8 cellular contexts compared by ENCODE assay signal in genomic region chr11:62771144-62772021, GRCh38. TPM values are rescaled to one million over a fixed set of nuclear protein-coding genes. Genes with fewer than 3 reads are reported as not detected.
DNase-seq lines count a peak whose midpoint lies in the region; ATAC-seq, FAIRE-seq and TF ChIP-seq lines count a peak whose summit lies in the region.

TAF6L (plus strand) TSS chr11:62771396; CDS start chr11:62775784, 4,388 bp downstream.

- H3K9me3 Mint-ChIP-seq in progenitor cell of endocrine pancreas (ENCODE audit: low read depth), result no peaks in the 10 kb centered on the region

- peak within 1 kb of the TSS; percentile 86 for H3K4me3 Mint-ChIP-seq in progenitor cell of endocrine pancreas (ENCODE audit: low read depth)

- peak; percentile 62; the same call in 1 of the 2 replicates for TF ChIP-seq POLR2A in GM12891 (IDR thresholded peaks at IDR 0.05; ENCODE audit: low read depth, low read length)

- H3K36me3 Mint-ChIP-seq in progenitor cell of endocrine pancreas (ENCODE audit: insufficient read depth), result peaks cover 8% of the 10 kb centered on the region

- intact Hi-C loops in left cardiac atrium (cut with DNase I), result no loop called here

- FAIRE-seq in GM12891 (lab: Jason Lieb, UNC), result peak; percentile 87

- DNase-seq in GM12891 (ENCODE audit: insufficient read length, low spot score), result peak; percentile 78
- peak; percentile 96 for DNase-seq in NCI-H1436 (lab: John Stamatoyannopoulos, UW)
- DNase-seq in T-helper 1 cell, result peak; percentile 83 to 94 (median 84)
- DNase-seq in amniotic epithelial cell (ENCODE audit: low read depth), result peak; percentile 94
- DNase-seq in left cardiac atrium, result peak; percentile 99
- DNase-seq in progenitor cell of endocrine pancreas (ENCODE audit: low spot score, unreplicated experiment), result peak; percentile 88
- DNase-seq in ureter (ENCODE audit: low spot score), result peak; percentile 98

- H3K4me1 Mint-ChIP-seq in progenitor cell of endocrine pancreas (ENCODE audit: low read depth), result peaks cover 8% of the 10 kb centered on the region

- peak within 1 kb of the TSS; percentile 97 for H3K27ac Mint-ChIP-seq in progenitor cell of endocrine pancreas

- no peaks in the 10 kb centered on the region for H3K27me3 Mint-ChIP-seq in progenitor cell of endocrine pancreas

- TF ChIP-seq CTCF in progenitor cell of endocrine pancreas (IDR thresholded peaks at IDR 0.05; ENCODE audit: unreplicated experiment), result no peak

- ATAC-seq in HG02798 (IDR thresholded peaks at IDR 0.05; ENCODE audit: poor library complexity, unreplicated experiment) (peak; percentile 88), left cardiac atrium (peak; percentile 98 to 99)

TF ChIP-seq in GM12891, 5 proteins besides CTCF, POLR2A, EP300 and RAD21:
- TF ChIP-seq TAF1 (IDR thresholded peaks at IDR 0.05; ENCODE audit: low read depth, low read length), result peak; percentile 43; the same call in 1 of the 2 replicates
- peak; percentile 67; the same call in 1 of the 2 replicates for TF ChIP-seq POLR2AphosphoS5 (IDR thresholded peaks at IDR 0.05; ENCODE audit: low read depth, low read length)
- TF ChIP-seq SPI1 (IDR thresholded peaks at IDR 0.05; ENCODE audit: low read depth, low read length), result no peak
- TF ChIP-seq POU2F2 (IDR thresholded peaks at IDR 0.05; ENCODE audit: low read depth, low read length), result 0 out of 2 replicates have a peak, but pooled peaks have one; percentile 40
- TF ChIP-seq PAX5 (IDR thresholded peaks at IDR 0.05; ENCODE audit: insufficient read depth, low read length, severe bottlenecking), result peak; percentile 84

RNA-seq across cellular contexts. Expression of gene TAF6L, which starts in this region (rescaled TPM):
- 20.8 TPM for polyA plus RNA-seq in GM12891 (2012; ENCODE audit: low read depth, missing spikeins)
- total RNA-seq in left cardiac atrium (10 to 100 TPM in 1 of 2 donors, 1 to 10 TPM in 1; 8.1 to 11.0 TPM), progenitor cell of endocrine pancreas (52.3 and 56.3 TPM in 2 replicates), ureter (22.1 TPM)

Comparison
In these comparisons a context has a peak if more than half of its experiments do, and no peak if none do; other contexts are left out.
1. Peak in every context shown above with its lines: DNase-seq and ATAC-seq.